Comparison of ENCODE assay signal across 30 cellular contexts in the genomic region with DNA sequence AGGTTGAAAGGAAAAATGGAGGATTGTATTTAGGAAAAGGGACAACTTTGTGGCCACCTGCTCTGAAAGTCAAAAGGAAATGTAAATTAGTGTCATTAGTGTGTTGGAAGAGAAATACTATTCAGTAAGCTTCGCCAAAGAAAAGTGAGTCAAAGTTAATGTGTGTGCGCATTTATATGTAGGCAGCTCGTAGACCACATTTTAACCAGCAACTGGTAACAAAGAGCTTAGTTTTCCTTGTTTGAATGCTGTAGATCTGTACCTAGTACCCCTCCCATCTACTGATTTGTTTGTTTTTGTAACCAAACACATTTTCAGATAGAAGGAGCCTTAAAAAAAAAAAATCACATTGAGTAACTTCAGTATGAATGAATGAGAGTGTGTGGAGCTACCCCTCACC.
A peak's percentile ranks its signal among the peaks of the same experiment; 100 is the strongest.
DNase-seq lines count a peak whose midpoint lies in the region; ATAC-seq, FAIRE-seq and TF ChIP-seq lines count a peak whose summit lies in the region.
"Had no signal": no experiment of that assay in that cellular context is flagged by ENCODE, and none has a peak within 500 bp of the region (broad histone marks: within the 10 kb centered on the region; RNA-seq: fewer than 3 reads in every experiment).

No MANE protein-coding gene starts in this region.

- H3K36me3 Mint-ChIP-seq in nephron (ENCODE audit: low read depth) (no peaks in the 10 kb centered on the region), osteocyte (ENCODE audit: unreplicated experiment) (no peaks in the 10 kb centered on the region)
- H3K36me3 Mint-ChIP-seq: natural killer cell treated with Interleukin-12 subunit alpha and Interleukin-12 subunit beta and Interleukin-15 and Interleukin-18, amount 100 ng/mL, for 72 hours had no signal

- H3K27me3 Mint-ChIP-seq in nephron (ENCODE audit: low read depth): no peaks in the 10 kb centered on the region
- peaks cover 13% of the 10 kb centered on the region for H3K27me3 Mint-ChIP-seq in osteocyte (ENCODE audit: unreplicated experiment)
- H3K27me3 Mint-ChIP-seq: CD4-positive, CD25-positive, alpha-beta regulatory T cell; stimulated activated naive CD8-positive, alpha-beta T cell treated with anti-CD3 and anti-CD28 coated beads, Interleukin-15, amount 100 ng/mL, for 72 hours had no signal

- BruUV-seq in HepG2 (replicated peaks; lab: Mats Ljungman, UMichigan) (no TSS peak), PC-3 (replicated peaks; lab: Mats Ljungman, UMichigan) (TSS peak; percentile 27)

- H2AFZ ChIP-seq in HepG2 (ENCODE audit: low read length) (no peak overlapping the region), PC-3 (ENCODE audit: low read length) (no peak overlapping the region)

- no peaks in the 10 kb centered on the region for H3F3A ChIP-seq in PC-3 (ENCODE audit: low read length, unreplicated experiment)

- TF ChIP-seq CTCF in HepG2 (CRISPR knock-in tag; IDR thresholded peaks at IDR 0.05) (no peak), right lobe of liver (IDR thresholded peaks at IDR 0.05) (no peak), PC-3 (conservative IDR thresholded peaks at IDR 0.05; ENCODE audit: low read depth, low read length) (no peak), nephron (IDR thresholded peaks at IDR 0.05; ENCODE audit: unreplicated experiment in 3 of 3) (no peak), transverse colon (IDR thresholded peaks at IDR 0.05) (no peak), osteocyte (IDR thresholded peaks at IDR 0.05) (no peak)

- H3K27ac ChIP-seq in HepG2 (ENCODE audit: extremely low read length, insufficient read depth, low read length) (no peak overlapping the region), right lobe of liver (no peak overlapping the region), PC-3 (ENCODE audit: low read length) (no peak overlapping the region), transverse colon (peak overlapping the region; percentile 37 to 48 (median 40))
- H3K27ac ChIP-seq: A549, adrenal gland, breast epithelium, esophagus squamous epithelium, foreskin keratinocyte, ovary, RWPE1 had no signal

- H3K4me3 Mint-ChIP-seq in nephron (no peak overlapping the region), osteocyte (ENCODE audit: unreplicated experiment) (no peak overlapping the region)
- H3K4me3 Mint-ChIP-seq: activated naive CD4-positive, alpha-beta T cell treated with anti-CD3 and anti-CD28 coated beads for 36 hours; CD4-positive, CD25-positive, alpha-beta regulatory T cell; natural killer cell treated with Interleukin-12 subunit alpha and Interleukin-12 subunit beta and Interleukin-15 and Interleukin-18, amount 100 ng/mL, for 72 hours; stimulated activated naive CD8-positive, alpha-beta T cell treated with anti-CD3 and anti-CD28 coated beads, Interleukin-15, amount 100 ng/mL, for 72 hours had no signal

- H3K4me1 Mint-ChIP-seq in nephron: peaks cover 50% of the 10 kb centered on the region
- H3K4me1 Mint-ChIP-seq in osteocyte (ENCODE audit: unreplicated experiment): peaks cover 7% of the 10 kb centered on the region
- H3K4me1 Mint-ChIP-seq: CD4-positive, CD25-positive, alpha-beta regulatory T cell; stimulated activated naive CD8-positive, alpha-beta T cell treated with anti-CD3 and anti-CD28 coated beads, Interleukin-15, amount 100 ng/mL, for 72 hours had no signal

- H3K9ac ChIP-seq in HepG2 (ENCODE audit: insufficient read depth, low read depth, low read length) (no peak overlapping the region), PC-3 (ENCODE audit: low read length) (no peak overlapping the region)
- H3K9ac ChIP-seq: SK-N-SH had no signal

- CTCF ChIA-PET in HepG2 (lab: Yijun Ruan, JAX; ENCODE audit: low intra/inter-chr PET ratio, low total read pairs): no interaction called here
- CTCF ChIA-PET in PC-3 (lab: Charles Lee): no interaction called here

- 53% methylated on average over 3 of the region's 3 CpGs for WGBS in HepG2 (ENCODE audit: low lambda C conversion rate)
- WGBS in right lobe of liver (ENCODE audit: insufficient coverage, low coverage, low lambda C conversion rate, missing lambda C conversion rate): 76% methylated on average over 3 of the region's 3 CpGs
- WGBS in transverse colon (ENCODE audit: low coverage in 1 of 2), 2 donors: 65 to 69% methylated on average over 3 of the region's 3 CpGs

- H3K27ac Mint-ChIP-seq in nephron (peak overlapping the region; percentile 56 to 89 (median 57)), osteocyte (ENCODE audit: unreplicated experiment) (no peak overlapping the region)
- H3K27ac Mint-ChIP-seq: activated naive CD4-positive, alpha-beta T cell treated with anti-CD3 and anti-CD28 coated beads for 36 hours; CD4-positive, CD25-positive, alpha-beta regulatory T cell; natural killer cell treated with Interleukin-12 subunit alpha and Interleukin-12 subunit beta and Interleukin-15 and Interleukin-18, amount 100 ng/mL, for 72 hours; stimulated activated naive CD8-positive, alpha-beta T cell treated with anti-CD3 and anti-CD28 coated beads, Interleukin-15, amount 100 ng/mL, for 72 hours had no signal

- POLR2A ChIA-PET in HepG2 (lab: Yijun Ruan, JAX): interaction anchor here (1.2 kb wide), 1 partner anchor 13 kb away, joined by 3 read pairs; no protein-coding TSS in a partner anchor
- POLR2A ChIA-PET in PC-3 (lab: Charles Lee; ENCODE audit: unreplicated experiment): no interaction called here

- no peaks in the 10 kb centered on the region for H3K9me3 ChIP-seq in HepG2 (ENCODE audit: low read length)
- no peaks in the 10 kb centered on the region for H3K9me3 ChIP-seq in right lobe of liver
- no peaks in the 10 kb centered on the region for H3K9me3 ChIP-seq in PC-3 (ENCODE audit: low read length)
- no peaks in the 10 kb centered on the region for H3K9me3 ChIP-seq in transverse colon
- H3K9me3 ChIP-seq: A549, adrenal gland, breast epithelium, esophagus squamous epithelium, ovary, SK-N-SH had no signal

- peaks cover under 1% of the 10 kb centered on the region for H3K9me3 Mint-ChIP-seq in nephron
- peaks cover under 1% of the 10 kb centered on the region for H3K9me3 Mint-ChIP-seq in osteocyte (ENCODE audit: unreplicated experiment)
- H3K9me3 Mint-ChIP-seq: activated naive CD4-positive, alpha-beta T cell treated with anti-CD3 and anti-CD28 coated beads for 36 hours; CD4-positive, CD25-positive, alpha-beta regulatory T cell; natural killer cell treated with Interleukin-12 subunit alpha and Interleukin-12 subunit beta and Interleukin-15 and Interleukin-18, amount 100 ng/mL, for 72 hours; stimulated activated naive CD8-positive, alpha-beta T cell treated with anti-CD3 and anti-CD28 coated beads, Interleukin-15, amount 100 ng/mL, for 72 hours had no signal

- H3K4me3 ChIP-seq in HepG2 (replicated peaks in 1 of 3; ENCODE audit: insufficient read depth in 1 of 3, low read depth in 2 of 3, low read length in 3 of 3): no peak overlapping the region
- H3K4me3 ChIP-seq in right lobe of liver: no peak overlapping the region
- H3K4me3 ChIP-seq in PC-3 (ENCODE audit: low read length): no peak overlapping the region
- no peak overlapping the region for H3K4me3 ChIP-seq in transverse colon
- H3K4me3 ChIP-seq: A549, adrenal gland, breast epithelium, esophagus squamous epithelium, lung, ovary had no signal

- DNase-seq in HepG2 (ENCODE audit: low spot score) (peak; percentile 30), right lobe of liver (no peak), PC-3 (no peak), transverse colon (no peak), middle frontal gyrus (ENCODE audit: extremely low spot score, low spot score) (no peak), osteocyte (ENCODE audit: extremely low spot score, unreplicated experiment) (no peak), NCI-H2029 (lab: John Stamatoyannopoulos, UW) (no peak)
- DNase-seq: activated CD4-positive, alpha-beta T cell treated with anti-CD3 and anti-CD28 coated beads, Interleukin-2, amount 50 U/mL, for 48 hours; activated naive CD4-positive, alpha-beta T cell treated with anti-CD3 and anti-CD28 coated beads for 36 hours; adrenal gland; Calu3; CD4-positive, CD25-positive, alpha-beta regulatory T cell; DMS79; esophagus squamous epithelium; foreskin keratinocyte; NCI-H1048; NCI-H446; ovary; right cardiac atrium; SK-N-SH; stimulated activated CD4-positive, alpha-beta T cell treated with anti-CD3 and anti-CD28 coated beads, Interleukin-12 subunit alpha, Interleukin-12 subunit beta, amount 100 ng/mL, for 4 hours; stimulated activated CD4-positive, alpha-beta T cell treated with anti-CD3 and anti-CD28 coated beads, Interleukin-2, amount 100 ng/mL, for 48 hours; stimulated activated naive CD8-positive, alpha-beta T cell treated with anti-CD3 and anti-CD28 coated beads, Interleukin-15, amount 100 ng/mL, for 72 hours had no signal

- ATAC-seq in HepG2 (no peak; the same call in 2 of the 3 replicates), right lobe of liver (no peak), PC-3 (peak; percentile 33; the same call in 1 of the 2 replicates)
- ATAC-seq: A549; foreskin keratinocyte; natural killer cell treated with Interleukin-12 subunit alpha and Interleukin-12 subunit beta and Interleukin-15 and Interleukin-18, amount 100 ng/mL, for 72 hours; right cardiac atrium; stimulated activated naive CD8-positive, alpha-beta T cell treated with anti-CD3 and anti-CD28 coated beads, Interleukin-15, amount 100 ng/mL, for 72 hours had no signal

- TF ChIP-seq EP300 in HepG2 (IDR thresholded peaks at IDR 0.05; ENCODE audit: low read depth in 2 of 2, low read length in 2 of 2) (no peak), HepG2 (CRISPR knock-in tag; IDR thresholded peaks at IDR 0.05; ENCODE audit: borderline replicate concordance) (no peak), transverse colon (IDR thresholded peaks at IDR 0.05; ENCODE audit: low read depth) (no peak)

- H3K36me3 ChIP-seq in HepG2 (replicated peaks in 1 of 2; ENCODE audit: control insufficient read depth in 1 of 2, insufficient read depth in 2 of 2, low read length in 2 of 2) (no peaks in the 10 kb centered on the region), right lobe of liver (no peaks in the 10 kb centered on the region), PC-3 (ENCODE audit: low read depth, low read length) (peaks cover 14% of the 10 kb centered on the region), transverse colon (no peaks in the 10 kb centered on the region)
- H3K36me3 ChIP-seq: adrenal gland, breast epithelium, esophagus squamous epithelium, ovary had no signal

- no peak for TF ChIP-seq RAD21 in HepG2 (CRISPR knock-in tag; IDR thresholded peaks at IDR 0.05)

- no peak for TF ChIP-seq POLR2A in HepG2 (IDR thresholded peaks at IDR 0.05; ENCODE audit: insufficient read depth in 1 of 2, low read depth in 2 of 2, low read length in 2 of 2)
- no peak for TF ChIP-seq POLR2A in right lobe of liver (IDR thresholded peaks at IDR 0.05)
- TF ChIP-seq POLR2A in transverse colon (IDR thresholded peaks at IDR 0.05): no peak

- H3K4me1 ChIP-seq in HepG2 (ENCODE audit: insufficient read depth, low read length): peaks cover 39% of the 10 kb centered on the region
- H3K4me1 ChIP-seq in right lobe of liver: peaks cover 0 to 15% (median 5%) of the 10 kb centered on the region in 4 donors
- peaks cover 9% of the 10 kb centered on the region; the same call in 1 of the 2 replicates for H3K4me1 ChIP-seq in PC-3 (ENCODE audit: insufficient read depth, low read length)
- H3K4me1 ChIP-seq in transverse colon: peaks cover 5 to 35% (median 13%) of the 10 kb centered on the region in 4 donors
- H3K4me1 ChIP-seq: adrenal gland, breast epithelium, esophagus squamous epithelium, foreskin keratinocyte had no signal

- in situ Hi-C loops in HepG2 (cut with HindIII; ENCODE audit: extremely low pct_ligation_motif_present, low pct_unique_long_range_greater_than_20kb) (no loop called here), transverse colon (cut with MboI; ENCODE audit: low pct_ligation_motif_present in 1 of 4, low pct_unique_long_range_greater_than_20kb in 1 of 4, low sequenced_read_pairs in 3 of 4) (no loop called here)

- intact Hi-C loops in HepG2 (cut with micrococcal nuclease; ENCODE audit: unreplicated experiment): no loop called here
- intact Hi-C loops in right lobe of liver (cut with DNase I): no loop called here
- intact Hi-C loops in PC-3 (cut with micrococcal nuclease): no loop called here
- intact Hi-C loops in transverse colon (cut with DNase I; ENCODE audit: low total_unique reads): no loop called here

- no peaks in the 10 kb centered on the region for H3K9me2 ChIP-seq in PC-3 (replicated peaks; ENCODE audit: low read length)
- H3K9me2 ChIP-seq: SK-N-SH had no signal

- no peaks in the 10 kb centered on the region for H3K79me2 ChIP-seq in HepG2 (ENCODE audit: insufficient read depth, low read length)
- H3K79me2 ChIP-seq in PC-3 (ENCODE audit: low read length): no peaks in the 10 kb centered on the region

- H4K20me1 ChIP-seq in HepG2 (ENCODE audit: insufficient read depth, low read length): no peaks in the 10 kb centered on the region
- no peaks in the 10 kb centered on the region for H4K20me1 ChIP-seq in PC-3 (ENCODE audit: low read length)

- no peak for FAIRE-seq in HepG2 (lab: Jason Lieb, UNC)
- FAIRE-seq: A549, G401.6 had no signal

- H3K4me2 ChIP-seq in HepG2 (ENCODE audit: low read depth, low read length) (no peak overlapping the region), PC-3 (ENCODE audit: low read length) (no peak overlapping the region)
- H3K4me2 ChIP-seq: A549, SK-N-SH had no signal

- H3K27me3 ChIP-seq in HepG2 (ENCODE audit: control insufficient read depth in 1 of 2, insufficient read depth in 2 of 2, low read length in 2 of 2) (no peaks in the 10 kb centered on the region; a peak in 1 of 5 replicates), right lobe of liver (no peaks in the 10 kb centered on the region), PC-3 (ENCODE audit: low read length) (no peaks in the 10 kb centered on the region), transverse colon (no peaks in the 10 kb centered on the region)
- H3K27me3 ChIP-seq: adrenal gland, breast epithelium, esophagus squamous epithelium, foreskin keratinocyte, ovary had no signal

Comparison
In these comparisons a context has a peak if more than half of its experiments do, and no peak if none do; other contexts are left out.
1. H3K27ac ChIP-seq: peak in transverse colon (4 of 4); none in HepG2 (single experiment), right lobe of liver (0 of 3) and PC-3 (single experiment).